ENCODE assay signal across 8 cellular contexts in genomic region chr16:2842340-2843000, GRCh38. TPM values are rescaled to one million over a fixed set of nuclear protein-coding genes. Genes with fewer than 3 reads are reported as not detected.
DNase-seq lines count a peak whose midpoint lies in the region; ATAC-seq and TF ChIP-seq lines count a peak whose summit lies in the region.

No MANE protein-coding gene starts in this region.

- H2AK9ac ChIP-seq in IMR-90 (replicated peaks; ENCODE audit: low read depth, low read length, poor library complexity) = peak overlapping the region; percentile 55

- H3K4me3 Mint-ChIP-seq in stimulated activated naive B cell treated with anti-CD40 and anti-IgM and Interleukin-4, amounts not matched to agents 10 μg/mL and 1 μg/mL and 100 μg/mL, for 72 hours = peak overlapping the region; percentile 69 to 83

- no peak overlapping the region for H3K18ac ChIP-seq in IMR-90 (ENCODE audit: low read depth, low read length)

- peak overlapping the region; percentile 17; the same call in 1 of the 2 replicates for H2BK20ac ChIP-seq in IMR-90 (ENCODE audit: low read depth, low read length)

- peaks cover 3 to 4% of the 10 kb centered on the region in 2 donors for H3K36me3 Mint-ChIP-seq in stimulated activated naive B cell treated with anti-CD40 and anti-IgM and Interleukin-4, amounts not matched to agents 10 μg/mL and 1 μg/mL and 100 μg/mL, for 72 hours

- H2AK5ac ChIP-seq in IMR-90 (ENCODE audit: low read depth, low read length) = peak overlapping the region; percentile 76

- no TSS peak for BruUV-seq in IMR-90 (replicated peaks; lab: Mats Ljungman, UMichigan)

- H3K56ac ChIP-seq in IMR-90 (ENCODE audit: extremely low read depth, insufficient read depth, low read length) = no peak overlapping the region

- no peak overlapping the region; the same call in 1 of the 2 replicates for H3K14ac ChIP-seq in IMR-90 (replicated peaks; ENCODE audit: low read depth, low read length)

- H3K36me3 ChIP-seq in IMR-90 (ENCODE audit: control insufficient read depth, insufficient read depth, low read length) (no peaks in the 10 kb centered on the region), duodenal mucosa (ENCODE audit: control insufficient read depth in 1 of 2, insufficient read depth in 2 of 2, low read length in 2 of 2) (no peaks in the 10 kb centered on the region), muscle layer of colon (ENCODE audit: insufficient read depth, low read length) (no peaks in the 10 kb centered on the region)

- in situ Hi-C loops in IMR-90 (cut with MboI; ENCODE audit: low sequenced_read_pairs) = no loop called here

- no peak overlapping the region for H3K9ac ChIP-seq in IMR-90 (ENCODE audit: low read depth, low read length)
- no peak overlapping the region for H3K9ac ChIP-seq in duodenal mucosa (ENCODE audit: low read depth in 1 of 2, low read length in 2 of 2)
- no peak overlapping the region for H3K9ac ChIP-seq in muscle layer of colon (ENCODE audit: low read length)

- no peak for TF ChIP-seq POLR2A in IMR-90 (IDR thresholded peaks at IDR 0.05; ENCODE audit: low read depth, low read length)

- peaks cover 3% of the 10 kb centered on the region in 2 donors for H3K9me3 Mint-ChIP-seq in stimulated activated naive B cell treated with anti-CD40 and anti-IgM and Interleukin-4, amounts not matched to agents 10 μg/mL and 1 μg/mL and 100 μg/mL, for 72 hours

- H3K27ac Mint-ChIP-seq in stimulated activated naive B cell treated with anti-CD40 and anti-IgM and Interleukin-4, amounts not matched to agents 10 μg/mL and 1 μg/mL and 100 μg/mL, for 72 hours = peak overlapping the region; percentile 83

- peak overlapping the region in 1 of 2 experiments; percentile 82; a peak in 2 of 4 replicates for H4K8ac ChIP-seq in IMR-90 (ENCODE audit: low read depth in 2 of 2, low read length in 2 of 2)

- CTCF ChIA-PET in IMR-90 (lab: Yijun Ruan, JAX) = no interaction called here

- peaks cover 19 to 29% of the 10 kb centered on the region in 2 donors for H3K27me3 Mint-ChIP-seq in stimulated activated naive B cell treated with anti-CD40 and anti-IgM and Interleukin-4, amounts not matched to agents 10 μg/mL and 1 μg/mL and 100 μg/mL, for 72 hours

- peak overlapping the region; percentile 12; the same call in 1 of the 2 replicates for H4K5ac ChIP-seq in IMR-90 (ENCODE audit: low read depth, low read length)

- POLR2A ChIA-PET in IMR-90 (lab: Charles Lee; ENCODE audit: unreplicated experiment) = no interaction called here

- peaks cover 7 to 9% of the 10 kb centered on the region in 2 donors for H3K4me1 Mint-ChIP-seq in stimulated activated naive B cell treated with anti-CD40 and anti-IgM and Interleukin-4, amounts not matched to agents 10 μg/mL and 1 μg/mL and 100 μg/mL, for 72 hours

- TF ChIP-seq CTCF in 22Rv1 (IDR thresholded peaks at IDR 0.05) (peak; percentile 80), IMR-90 (conservative IDR thresholded peaks at IDR 0.05; ENCODE audit: low read depth, low read length) (peak; percentile 36)

- no peak overlapping the region for H2BK5ac ChIP-seq in IMR-90 (ENCODE audit: low read depth, low read length, poor library complexity, severe bottlenecking)

- H3K27me3 ChIP-seq in IMR-90 (ENCODE audit: control insufficient read depth, insufficient read depth, low read length) (no peaks in the 10 kb centered on the region; the same call in 1 of the 2 replicates), duodenal mucosa (ENCODE audit: control insufficient read depth in 1 of 2, insufficient read depth in 2 of 2, low read length in 2 of 2) (peaks cover 0 to 3% of the 10 kb centered on the region in 2 donors), muscle layer of colon (ENCODE audit: control insufficient read depth in 1 of 2, insufficient read depth in 2 of 2, low read length in 2 of 2) (peaks cover 3 to 22% of the 10 kb centered on the region in 2 donors)

- no peak overlapping the region; the same call in 1 of the 2 replicates for H4K91ac ChIP-seq in IMR-90 (ENCODE audit: insufficient read depth, low read depth, low read length)

- no peak overlapping the region for H3K4me3 ChIP-seq in IMR-90 (ENCODE audit: insufficient read depth, low read depth, low read length)
- peak overlapping the region; percentile 15 to 48 for H3K4me3 ChIP-seq in duodenal mucosa (ENCODE audit: low read depth in 1 of 2, low read length in 2 of 2)
- H3K4me3 ChIP-seq in muscle layer of colon (ENCODE audit: low read depth in 1 of 2, low read length in 2 of 2) = peak overlapping the region; percentile 12 to 35

- H4K20me1 ChIP-seq in IMR-90 (ENCODE audit: insufficient read depth, low read length) = peaks cover 4% of the 10 kb centered on the region; the same call in 1 of the 2 replicates

- intact Hi-C loops in IMR-90 (cut with micrococcal nuclease) = no loop called here

- H2BK15ac ChIP-seq in IMR-90 (ENCODE audit: low read depth, low read length) = 0 out of 3 replicates have a peak overlapping the region, but pooled peaks have one; percentile 30

- peaks cover 7% of the 10 kb centered on the region for H3K4me1 ChIP-seq in IMR-90 (ENCODE audit: control insufficient read depth, insufficient read depth, low read length)
- H3K4me1 ChIP-seq in duodenal mucosa (ENCODE audit: control insufficient read depth in 1 of 2, insufficient read depth in 2 of 2, low read length in 2 of 2) = peaks cover 6 to 12% of the 10 kb centered on the region in 2 donors
- no peaks in the 10 kb centered on the region for H3K4me1 ChIP-seq in muscle layer of colon (ENCODE audit: insufficient read depth, low read length)

- peak; percentile 19; the same call in 1 of the 2 replicates for TF ChIP-seq RAD21 in IMR-90 (IDR thresholded peaks at IDR 0.05; ENCODE audit: low read length)

- no peaks in the 10 kb centered on the region for H3K79me1 ChIP-seq in IMR-90 (ENCODE audit: low read depth in 1 of 2, low read length in 2 of 2)

- peaks cover 6% of the 10 kb centered on the region for H3K9me1 ChIP-seq in IMR-90 (ENCODE audit: insufficient read depth, low read length)

- H2BK120ac ChIP-seq in IMR-90 (ENCODE audit: low read depth, low read length) = no peak overlapping the region; the same call in 1 of the 2 replicates

- ATAC-seq in IMR-90 (ENCODE audit: low read depth) (no peak), GM19467 (IDR thresholded peaks at IDR 0.05; ENCODE audit: unreplicated experiment) (no peak)
- ATAC-seq in stimulated activated naive B cell treated with anti-CD40 and anti-IgM and Interleukin-4, amounts not matched to agents 10 μg/mL and 1 μg/mL and 100 μg/mL, for 72 hours (replicated peaks) = peak; percentile 79 to 88

- DNase-seq in IMR-90 (no peak), NCI-H1105 (lab: John Stamatoyannopoulos, UW) (no peak)
- peak; percentile 88 to 91 for DNase-seq in activated CD4-positive, alpha-beta T cell treated with anti-CD3 and anti-CD28 coated beads, Interleukin-2, amount 50 U/mL, for 48 hours
- DNase-seq in stimulated activated naive B cell treated with anti-CD40 and anti-IgM and Interleukin-4, amounts not matched to agents 10 μg/mL and 1 μg/mL and 100 μg/mL, for 72 hours = peak; percentile 71

- H3K9me3 ChIP-seq in IMR-90 (ENCODE audit: control insufficient read depth, insufficient read depth, low read length) (no peaks in the 10 kb centered on the region), duodenal mucosa (ENCODE audit: control insufficient read depth in 1 of 2, low read length in 2 of 2) (no peaks in the 10 kb centered on the region), muscle layer of colon (ENCODE audit: low read length) (no peaks in the 10 kb centered on the region)

- H3K27ac ChIP-seq in 22Rv1 = no peak overlapping the region
- no peak overlapping the region for H3K27ac ChIP-seq in IMR-90 (ENCODE audit: insufficient read depth, low read length)
- no peak overlapping the region for H3K27ac ChIP-seq in duodenal mucosa (ENCODE audit: low read depth, low read length)
- H3K27ac ChIP-seq in muscle layer of colon (ENCODE audit: low read depth, low read length) = no peak overlapping the region

- H2AFZ ChIP-seq in IMR-90 (replicated peaks; ENCODE audit: low read length, poor library complexity) = peak overlapping the region; percentile 78

- dilution Hi-C loops in IMR-90 (cut with HindIII; ENCODE audit: low sequenced_read_pairs, unreplicated experiment) = no loop called here

- no peak overlapping the region for H3K23ac ChIP-seq in IMR-90 (ENCODE audit: low read depth, low read length)

- H3K4ac ChIP-seq in IMR-90 (ENCODE audit: low read depth, low read length) = no peak overlapping the region

- no peak overlapping the region for H3K4me2 ChIP-seq in IMR-90 (ENCODE audit: low read depth, low read length)

- WGBS in IMR-90 (ENCODE audit: extremely low coverage in 2 of 2, insufficient read length in 1 of 2), 2 experiments = 46% methylated on average over 19 of the region's 40 CpGs; no CpG with 5 or more reads in 1 of the 2 experiments

TF ChIP-seq in IMR-90, 13 proteins besides CTCF, POLR2A, EP300 and RAD21:
- no peak for TF ChIP-seq CEBPB (IDR thresholded peaks at IDR 0.05; ENCODE audit: low read depth, low read length)
- peak; percentile 27; the same call in 1 of the 2 replicates for TF ChIP-seq SMC3 (IDR thresholded peaks at IDR 0.05; ENCODE audit: low read depth, low read length)
TF ChIP-seq in IMR-90: peak in this region for 1.

RNA-seq across cellular contexts. Expression of gene ZG16B, which starts 12.4 kb away (rescaled TPM):
- 0.28 and 0.54 TPM in 2 replicates for total RNA-seq in IMR-90 (2012; rRNA removed)
- polyA plus RNA-seq in IMR-90 (2012; rRNA removed) = 0.46 and 0.65 TPM in 2 replicates
- polyA plus RNA-seq in IMR-90 (2012; cell fraction: cytosol; rRNA removed) = 0.34 and 0.63 TPM in 2 replicates
- polyA plus RNA-seq in IMR-90 (2012; cell fraction: nucleus; rRNA removed; ENCODE audit: low replicate concordance) = 0.33 and 0.70 TPM in 2 replicates

RNA-seq across cellular contexts. Expression of gene PRSS22, which starts 15.5 kb away (rescaled TPM):
- total RNA-seq in IMR-90 (2012; rRNA removed) = not detected in 2 replicates
- polyA plus RNA-seq in IMR-90 (2012; rRNA removed) = not detected in 2 replicates
- 0.03 and 0.42 TPM in 2 replicates for polyA plus RNA-seq in IMR-90 (2012; cell fraction: cytosol; rRNA removed)
- 0.63 and 1.1 TPM in 2 replicates for polyA plus RNA-seq in IMR-90 (2012; cell fraction: nucleus; rRNA removed; ENCODE audit: low replicate concordance)

RNA-seq across cellular contexts. Expression of gene PRSS21, which starts 25.4 kb away (rescaled TPM):
- total RNA-seq in IMR-90 (2012; rRNA removed) = not detected in 2 replicates
- 0.21 and 0.47 TPM in 2 replicates for polyA plus RNA-seq in IMR-90 (2012; rRNA removed)
- 0.26 and 0.41 TPM in 2 replicates for polyA plus RNA-seq in IMR-90 (2012; cell fraction: cytosol; rRNA removed)
- 0.57 and 0.59 TPM in 2 replicates for polyA plus RNA-seq in IMR-90 (2012; cell fraction: nucleus; rRNA removed; ENCODE audit: low replicate concordance)

RNA-seq across cellular contexts. Expression of gene FLYWCH2, which starts 40.5 kb away (rescaled TPM):
- total RNA-seq in IMR-90 (2012; rRNA removed) = 42.3 and 48.9 TPM in 2 replicates
- 66.3 and 77.2 TPM in 2 replicates for polyA plus RNA-seq in IMR-90 (2012; rRNA removed)
- 131 and 168 TPM in 2 replicates for polyA plus RNA-seq in IMR-90 (2012; cell fraction: cytosol; rRNA removed)
- polyA plus RNA-seq in IMR-90 (2012; cell fraction: nucleus; rRNA removed; ENCODE audit: low replicate concordance) = 22.4 and 65.5 TPM in 2 replicates

RNA-seq across cellular contexts. Expression of gene PRSS41, which starts 44.2 kb away (rescaled TPM):
- total RNA-seq in IMR-90 (2012; rRNA removed) = not detected in 2 replicates
- not detected in 2 replicates for polyA plus RNA-seq in IMR-90 (2012; rRNA removed)
- polyA plus RNA-seq in IMR-90 (2012; cell fraction: cytosol; rRNA removed) = not detected in 2 replicates
- polyA plus RNA-seq in IMR-90 (2012; cell fraction: nucleus; rRNA removed; ENCODE audit: low replicate concordance) = not detected in 2 replicates

Comparison
In these comparisons a context has a peak if more than half of its experiments do, and no peak if none do; other contexts are left out.
1. ATAC-seq: peak in stimulated activated naive B cell treated with anti-CD40 and anti-IgM and Interleukin-4, amounts not matched to agents 10 μg/mL and 1 μg/mL and 100 μg/mL, for 72 hours (2 of 2); none in IMR-90 (single experiment) and GM19467 (single experiment).
2. DNase-seq: peak in activated CD4-positive, alpha-beta T cell treated with anti-CD3 and anti-CD28 coated beads, Interleukin-2, amount 50 U/mL, for 48 hours (2 of 2) and stimulated activated naive B cell treated with anti-CD40 and anti-IgM and Interleukin-4, amounts not matched to agents 10 μg/mL and 1 μg/mL and 100 μg/mL, for 72 hours (single experiment); none in IMR-90 (single experiment) and NCI-H1105 (single experiment).